ENCODE assay signal across 1 cellular context in the genomic region with DNA sequence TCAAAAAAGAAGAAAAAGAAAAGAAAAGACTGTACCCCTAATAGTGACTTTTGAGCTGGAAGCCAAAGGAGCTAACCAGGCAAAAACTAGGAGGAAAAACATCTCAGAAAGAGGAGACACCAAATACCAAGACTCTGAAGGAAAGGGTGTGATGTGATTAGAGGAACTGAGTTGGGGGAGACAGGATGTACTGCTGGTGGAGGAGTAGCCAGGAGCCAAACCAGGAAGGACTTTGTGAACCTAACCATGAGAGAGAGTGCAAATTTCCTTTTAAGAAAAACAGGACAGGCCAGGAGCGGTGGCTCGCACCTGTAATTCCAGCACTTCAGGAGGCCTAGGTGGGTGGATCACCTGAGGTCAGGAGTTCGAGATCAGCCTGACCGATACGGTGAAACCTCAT.
TF ChIP-seq lines count a peak whose summit lies in the region.

No MANE protein-coding gene starts in this region.

TF ChIP-seq in endothelial cell of umbilical vein, 7 proteins besides CTCF, POLR2A, EP300 and RAD21:
- TF ChIP-seq GATA2 (IDR thresholded peaks at IDR 0.05; ENCODE audit: insufficient read depth, insufficient read length, low read depth, low read length), result no peak
- no peak for TF ChIP-seq EZH2 (IDR thresholded peaks at IDR 0.05; ENCODE audit: borderline replicate concordance, low read depth, low read length, severe bottlenecking)
- TF ChIP-seq JUN (IDR thresholded peaks at IDR 0.05; ENCODE audit: borderline replicate concordance, insufficient read depth, insufficient read length, low read depth), result no peak
- TF ChIP-seq MYC (IDR thresholded peaks at IDR 0.05; ENCODE audit: low read depth, low read length), result no peak
- no peak for TF ChIP-seq POLR2AphosphoS5 (IDR thresholded peaks at IDR 0.05; ENCODE audit: insufficient read depth, low read depth, low read length)
- TF ChIP-seq MAX (IDR thresholded peaks at IDR 0.05; ENCODE audit: insufficient read depth, insufficient read length), result no peak
- TF ChIP-seq FOS (IDR thresholded peaks at IDR 0.05; ENCODE audit: borderline replicate concordance, insufficient read depth, low read length), result no peak
